8 cellular contexts compared by ENCODE assay signal in the genomic region with DNA sequence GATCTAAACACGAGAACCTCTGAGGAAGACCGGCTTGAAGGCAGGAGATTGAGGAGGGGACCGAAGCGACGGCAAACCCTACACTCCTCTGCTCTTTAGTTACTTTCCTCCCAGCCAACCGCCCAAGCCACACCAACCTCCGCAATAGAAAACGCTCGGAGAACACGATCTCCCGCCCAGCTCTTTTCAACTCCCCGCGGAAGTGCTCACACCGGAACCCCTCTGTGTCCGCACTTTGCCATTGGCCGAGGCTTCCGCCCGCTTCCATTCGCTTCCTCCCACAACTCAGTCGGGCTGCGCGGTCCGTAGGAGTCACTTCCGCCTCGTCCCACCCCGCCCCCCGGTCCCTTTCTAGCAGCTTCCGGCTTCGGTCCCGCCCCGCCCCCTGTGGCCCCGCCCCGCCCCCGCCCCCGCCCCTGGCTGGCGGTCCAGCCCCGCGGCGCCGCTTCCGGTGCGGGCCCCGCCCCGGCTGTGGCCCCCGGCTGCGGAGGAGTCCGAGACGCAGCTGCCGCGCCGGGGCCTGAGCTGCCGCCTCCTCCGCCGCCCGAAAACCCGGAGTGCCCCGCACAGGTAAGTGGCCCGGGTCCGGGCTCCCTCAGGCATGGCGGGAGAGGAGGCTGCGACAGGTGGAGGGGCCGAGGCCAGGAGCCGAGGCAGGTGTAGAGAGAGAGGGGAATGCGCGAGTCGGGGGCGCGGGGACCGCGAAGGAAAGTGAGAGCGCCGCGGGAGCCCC. TPM values are rescaled to one million over a fixed set of nuclear protein-coding genes. Genes with fewer than 3 reads are reported as not detected.
DNase-seq lines count a peak whose midpoint lies in the region; ATAC-seq and TF ChIP-seq lines count a peak whose summit lies in the region.

ARID3B (plus strand) TSS at position 460 of the 733 bp plus-strand sequence. CDS start 2,717 bp downstream, outside the sequence.

- H3K27ac Mint-ChIP-seq in T-helper 17 cell = peak within 1 kb of the TSS; percentile 98

- H3K4me3 Mint-ChIP-seq in T-helper 17 cell = peak within 1 kb of the TSS; percentile 99

- H3K4me1 ChIP-seq in right atrium auricular region (peaks cover 0 to 39% of the 10 kb centered on the region in 2 donors), prostate gland (replicated peaks) (peaks cover 1% of the 10 kb centered on the region), urinary bladder (ENCODE audit: insufficient read depth) (no peaks in the 10 kb centered on the region)

- H3K27me3 ChIP-seq in right atrium auricular region (no peaks in the 10 kb centered on the region), prostate gland (replicated peaks; ENCODE audit: insufficient read depth) (no peaks in the 10 kb centered on the region)

- DNase-seq in NCI-H187 treated with DMSO at 0.1 percent for 48 hours (lab: John Stamatoyannopoulos, UW) (peak; percentile 86), T-helper 17 cell (peak; percentile 76 to 93 (median 92)), amygdala (lab: John Stamatoyannopoulos, UW) (peak; percentile 58 to 98 (median 94)), right atrium auricular region (ENCODE audit: low spot score) (peak; percentile 97), prostate gland (ENCODE audit: low spot score) (peak; percentile 98)

- peaks cover 3% of the 10 kb centered on the region for H3K36me3 Mint-ChIP-seq in T-helper 17 cell (ENCODE audit: low read depth)

- ATAC-seq in GM18502 (IDR thresholded peaks at IDR 0.05; ENCODE audit: poor library complexity, unreplicated experiment) = peak; percentile 74
- peak; percentile 85 for ATAC-seq in HG02943 (IDR thresholded peaks at IDR 0.05; ENCODE audit: low read depth, unreplicated experiment)
- peak; percentile 89 for ATAC-seq in T-helper 17 cell

- peak within 1 kb of the TSS; percentile 91 to 94 for H3K4me3 ChIP-seq in right atrium auricular region
- peak within 1 kb of the TSS; percentile 84 to 94 for H3K4me3 ChIP-seq in prostate gland
- H3K4me3 ChIP-seq in urinary bladder (ENCODE audit: low read depth, low read length) = peak within 1 kb of the TSS; percentile 69

- H3K9me3 ChIP-seq in T-helper 17 cell (ENCODE audit: control insufficient read depth, low read length, poor library complexity, severe bottlenecking) (no peaks in the 10 kb centered on the region), right atrium auricular region (no peaks in the 10 kb centered on the region), prostate gland (no peaks in the 10 kb centered on the region)

- 1% methylated on average over 48 of the region's 73 CpGs for WGBS in prostate gland
- under 1% methylated on average over 73 of the region's 73 CpGs for WGBS in urinary bladder

- TF ChIP-seq POLR2A in prostate gland (IDR thresholded peaks at IDR 0.05) = peak; percentile 45

- no peaks in the 10 kb centered on the region for H3K27me3 Mint-ChIP-seq in T-helper 17 cell

- H3K36me3 ChIP-seq in right atrium auricular region (no peaks in the 10 kb centered on the region), prostate gland (no peaks in the 10 kb centered on the region), urinary bladder (ENCODE audit: insufficient read depth) (no peaks in the 10 kb centered on the region)

- intact Hi-C loops in prostate gland (cut with DNase I) = loop anchor here (1.0 to 5.0 kb wide), 3 partner anchors 56 to 79 kb away; partner anchors contain the start of genes CLK3 and UBL7

- peak within 1 kb of the TSS; percentile 77 to 83 for H3K27ac ChIP-seq in right atrium auricular region
- peak within 1 kb of the TSS; percentile 78 to 81 for H3K27ac ChIP-seq in prostate gland
- H3K27ac ChIP-seq in urinary bladder (ENCODE audit: low read depth) = no peak within 1 kb of the TSS

- peaks cover 45% of the 10 kb centered on the region for H3K4me1 Mint-ChIP-seq in T-helper 17 cell

- TF ChIP-seq CTCF in right atrium auricular region (IDR thresholded peaks at IDR 0.05) = no peak
- no peak for TF ChIP-seq CTCF in prostate gland (IDR thresholded peaks at IDR 0.05)

RNA-seq across cellular contexts. Expression of gene ARID3B, which starts in this region (rescaled TPM):
- total RNA-seq in T-helper 17 cell (10 to 100 TPM; 37.4 to 42.6 TPM), right atrium auricular region (1 to 10 TPM; 1.8 to 3.5 TPM), prostate gland (10 to 100 TPM in 1 of 2 donors, 1 to 10 TPM in 1; 5.1 to 36.7 TPM), urinary bladder (4.3 TPM)
- 3.0 TPM for polyA plus RNA-seq in urinary bladder
